ENCODE assay signal across 37 cellular contexts in genomic region chr5:40784916-40785315, GRCh38.
"Had no signal": no experiment of that assay in that cellular context is flagged by ENCODE, and none has a peak within 500 bp of the region (broad histone marks: within the 10 kb centered on the region; RNA-seq: fewer than 3 reads in every experiment).

No MANE protein-coding gene starts in this region.

- H3K27ac ChIP-seq: ascending aorta, cardiac muscle cell, coronary artery, dorsolateral prefrontal cortex, gastrocnemius medialis, left ventricle myocardium inferior, neutrophil, prostate gland, thyroid gland, upper lobe of right lung had no signal

- H3K9me3 Mint-ChIP-seq: activated CD4-positive, alpha-beta T cell treated with anti-CD3 and anti-CD28 coated beads, Interleukin-2, amount 10 ng/mL, durations not matched to agents 24 days and 14 days had no signal

- H3K27me3 ChIP-seq: ascending aorta, cardiac muscle cell, dorsolateral prefrontal cortex, gastrocnemius medialis, neutrophil, pancreas, stomach, thyroid gland, upper lobe of right lung had no signal

- H3K27me3 Mint-ChIP-seq: activated CD4-positive, alpha-beta memory T cell treated with anti-CD3 and anti-CD28 coated beads for 36 hours; activated CD4-positive, alpha-beta T cell treated with anti-CD3 and anti-CD28 coated beads, Interleukin-2, amount 10 ng/mL, durations not matched to agents 24 days and 14 days; activated naive CD4-positive, alpha-beta T cell treated with anti-CD3 and anti-CD28 coated beads, Interleukin-2, amount 10 ng/mL, durations not matched to agents 7 days and 5 days; activated naive CD8-positive, alpha-beta T cell treated with anti-CD3 and anti-CD28 coated beads, Interleukin-2, amount 10 ng/mL, durations not matched to agents 7 days and 5 days; naive B cell; stimulated activated naive B cell treated with anti-CD40 and anti-IgM and Interleukin-4, amounts not matched to agents 10 μg/mL and 1 μg/mL and 100 μg/mL, for 72 hours had no signal

- H3K4me1 Mint-ChIP-seq: nephron progenitor cell had no signal

- H3K4me1 ChIP-seq: ascending aorta, prostate gland had no signal

- H3K9me3 ChIP-seq: ascending aorta, gastrocnemius medialis, neutrophil, pancreas, prostate gland, stomach, thyroid gland had no signal

- H3K4me3 ChIP-seq: ascending aorta, cardiac muscle cell, coronary artery, dorsolateral prefrontal cortex, gastrocnemius medialis, left ventricle myocardium inferior, pancreas, prostate gland, smooth muscle cell, stomach, thyroid gland, upper lobe of right lung had no signal

- DNase-seq: activated CD4-positive, alpha-beta memory T cell treated with anti-CD3 and anti-CD28 coated beads for 36 hours; activated CD4-positive, alpha-beta T cell treated with anti-CD3 and anti-CD28 coated beads, Interleukin-2, amount 10 ng/mL, durations not matched to agents 24 days and 14 days; activated CD4-positive, CD25-positive, alpha-beta regulatory T cell treated with anti-CD3 and anti-CD28 coated beads, Interleukin-2, amount 50 U/mL, for 72 hours; activated CD8-positive, alpha-beta memory T cell treated with anti-CD3 and anti-CD28 coated beads, Interleukin-2, amount 50 U/mL, for 4 hours; activated effector memory CD4-positive, alpha-beta T cell treated with anti-CD3 and anti-CD28 coated beads, Interleukin-2, amount 50 U/mL, for 16 hours; activated naive CD4-positive, alpha-beta T cell treated with anti-CD3 and anti-CD28 coated beads, Interleukin-2, amount 10 ng/mL, durations not matched to agents 7 days and 5 days; activated naive CD8-positive, alpha-beta T cell treated with anti-CD3 and anti-CD28 coated beads, Interleukin-2, amount 10 ng/mL, durations not matched to agents 7 days and 5 days; activated T-cell treated with anti-CD3 and anti-CD28 coated beads, Interleukin-2, amount 50 U/mL, for 1 hour; cerebellar nuclear complex; dorsolateral prefrontal cortex; effector memory CD4-positive, alpha-beta T cell; erythroblast; gastrocnemius medialis; glutamatergic neuron; islet precursor cell; left ventricle myocardium inferior; mammary epithelial cell; naive B cell; nephron progenitor cell; pancreas; retina; stimulated activated CD4-positive, alpha-beta T cell treated with anti-CD3 and anti-CD28 coated beads, Interleukin-1b, Interleukin-23, amount 100 ng/mL, for 48 hours; stimulated activated CD4-positive, alpha-beta T cell treated with anti-CD3 and anti-CD28 coated beads, Interleukin-4, amount 100 ng/mL, for 4 hours; stimulated activated CD8-positive, alpha-beta memory T cell treated with anti-CD3 and anti-CD28 coated beads, Interleukin-4, amount 100 ng/mL, for 48 hours; stimulated activated naive B cell treated with anti-CD40 and anti-IgM and Interleukin-4, amounts not matched to agents 10 μg/mL and 1 μg/mL and 100 μg/mL, for 72 hours; stomach; T-helper 9 cell; thyroid gland; upper lobe of right lung had no signal

- H3K4me2 ChIP-seq: smooth muscle cell had no signal

- H3K4me3 Mint-ChIP-seq: activated CD4-positive, alpha-beta memory T cell treated with anti-CD3 and anti-CD28 coated beads for 36 hours; activated CD4-positive, alpha-beta T cell treated with anti-CD3 and anti-CD28 coated beads, Interleukin-2, amount 10 ng/mL, durations not matched to agents 24 days and 14 days; activated naive CD4-positive, alpha-beta T cell treated with anti-CD3 and anti-CD28 coated beads, Interleukin-2, amount 10 ng/mL, durations not matched to agents 7 days and 5 days; activated naive CD8-positive, alpha-beta T cell treated with anti-CD3 and anti-CD28 coated beads, Interleukin-2, amount 10 ng/mL, durations not matched to agents 7 days and 5 days; activated T-helper 1 cell treated with anti-CD3 and anti-CD28 coated beads, Interleukin-12 subunit alpha, Interleukin-12 subunit beta, Interleukin-2, Interleukin-4 antibody, amounts not matched to agents 30 ng/mL and 10 ng/mL and 1 ng/mL, durations not matched to agents 14 hours and 24 hours and 36 hours; nephron progenitor cell; stimulated activated naive B cell treated with anti-CD40 and anti-IgM and Interleukin-4, amounts not matched to agents 10 μg/mL and 1 μg/mL and 100 μg/mL, for 72 hours; T-helper 1 cell treated with Interleukin-12 subunit alpha and Interleukin-12 subunit beta and Interleukin-4 antibody, amounts not matched to agents 30 μg/mL and 1 μg/mL, for 36 hours had no signal

- H3K36me3 ChIP-seq: cardiac muscle cell, gastrocnemius medialis, neutrophil, pancreas, prostate gland, thyroid gland, upper lobe of right lung had no signal

- H3K27ac Mint-ChIP-seq: activated CD4-positive, alpha-beta memory T cell treated with anti-CD3 and anti-CD28 coated beads for 36 hours; activated CD4-positive, alpha-beta T cell treated with anti-CD3 and anti-CD28 coated beads, Interleukin-2, amount 10 ng/mL, durations not matched to agents 24 days and 14 days; activated naive CD4-positive, alpha-beta T cell treated with anti-CD3 and anti-CD28 coated beads, Interleukin-2, amount 10 ng/mL, durations not matched to agents 7 days and 5 days; activated naive CD8-positive, alpha-beta T cell treated with anti-CD3 and anti-CD28 coated beads, Interleukin-2, amount 10 ng/mL, durations not matched to agents 7 days and 5 days; activated T-helper 1 cell treated with anti-CD3 and anti-CD28 coated beads, Interleukin-12 subunit alpha, Interleukin-12 subunit beta, Interleukin-2, Interleukin-4 antibody, amounts not matched to agents 30 ng/mL and 10 ng/mL and 1 ng/mL, durations not matched to agents 14 hours and 24 hours and 36 hours; stimulated activated naive B cell treated with anti-CD40 and anti-IgM and Interleukin-4, amounts not matched to agents 10 μg/mL and 1 μg/mL and 100 μg/mL, for 72 hours; T-helper 1 cell treated with Interleukin-12 subunit alpha and Interleukin-12 subunit beta and Interleukin-4 antibody, amounts not matched to agents 30 μg/mL and 1 μg/mL, for 36 hours had no signal

- ATAC-seq: gastrocnemius medialis; stimulated activated naive B cell treated with anti-CD40 and anti-IgM and Interleukin-4, amounts not matched to agents 10 μg/mL and 1 μg/mL and 100 μg/mL, for 72 hours; upper lobe of right lung had no signal
